ENCODE assay signal across 1 cellular context in genomic region chr20:47379433-47380150, GRCh38.
A peak's percentile ranks its signal among the peaks of the same experiment; 100 is the strongest.
TF ChIP-seq lines count a peak whose summit lies in the region.

No MANE protein-coding gene starts in this region.

TF ChIP-seq in K562, 482 proteins besides CTCF, POLR2A, EP300 and RAD21 (continued from another document):
- TF ChIP-seq PBX2 (CRISPR knock-in tag; IDR thresholded peaks at IDR 0.05; ENCODE audit: low read depth) (no peak), PBX2 (tag; conservative IDR thresholded peaks at IDR 0.05; ENCODE audit: low read depth) (peak; percentile 74), ZNF23 (CRISPR knock-in tag; IDR thresholded peaks at IDR 0.05) (no peak), GABPB2 (CRISPR knock-in tag; conservative IDR thresholded peaks at IDR 0.05) (no peak), BACH1 (tag; IDR thresholded peaks at IDR 0.05) (no peak; the same call in 1 of the 2 replicates), ZNF507 (tag; conservative IDR thresholded peaks at IDR 0.05) (no peak), GABPB1 (CRISPR knock-in tag; IDR thresholded peaks at IDR 0.05) (peak; percentile 40; the same call in 1 of the 2 replicates), ETS2 (tag; IDR thresholded peaks at IDR 0.05; ENCODE audit: borderline replicate concordance, poor library complexity, severe bottlenecking) (no peak), ELF4 (CRISPR knock-in tag; IDR thresholded peaks at IDR 0.05) (no peak), SRSF7 (optimal IDR thresholded peaks at IDR 0.05; ENCODE audit: low read depth, low read length) (no peak), PCBP2 (IDR thresholded peaks at IDR 0.05; ENCODE audit: low read depth, low read length, poor library complexity, severe bottlenecking) (no peak), TRIM24 (IDR thresholded peaks at IDR 0.05) (0 out of 4 replicates have a peak, but pooled peaks of 1 of the 2 experiments have one; percentile 20), ZNF174 (CRISPR knock-in tag; IDR thresholded peaks at IDR 0.05) (no peak), TEAD1 (CRISPR knock-in tag; IDR thresholded peaks at IDR 0.05) (peak in 1 of 2 experiments; percentile 49; a peak in 1 of 4 replicates), SMARCB1 (IDR thresholded peaks at IDR 0.05; ENCODE audit: insufficient read length, low read depth) (no peak), RERE (CRISPR knock-in tag; IDR thresholded peaks at IDR 0.05; ENCODE audit: borderline replicate concordance) (no peak), BRCA1 (IDR thresholded peaks at IDR 0.05) (no peak), BRCA1 (CRISPR knock-in tag; IDR thresholded peaks at IDR 0.05) (no peak), ZFP36 (IDR thresholded peaks at IDR 0.05; ENCODE audit: low read depth, low read length, partially characterized antibody) (no peak), SMARCE1 (IDR thresholded peaks at IDR 0.05) (peak; percentile 89), ZBTB40 (IDR thresholded peaks at IDR 0.05) (no peak), ZBTB40 (CRISPR knock-in tag; IDR thresholded peaks at IDR 0.05) (no peak), YY1 (IDR thresholded peaks at IDR 0.05; ENCODE audit: borderline replicate concordance in 1 of 3, control insufficient read depth in 1 of 3, extremely low read depth in 1 of 3, insufficient read depth in 3 of 3, insufficient read length in 1 of 3, insufficient replicate concordance in 2 of 3, low read depth in 1 of 3, low read length in 2 of 3) (no peak), ZNF699 (CRISPR knock-in tag; IDR thresholded peaks at IDR 0.05; ENCODE audit: insufficient replicate concordance) (no peak), ATF1 (CRISPR knock-in tag; IDR thresholded peaks at IDR 0.05) (no peak), ATF1 (tag; IDR thresholded peaks at IDR 0.05) (0 out of 2 replicates have a peak, but pooled peaks have one; percentile 24), ZNF436 (CRISPR knock-in tag; IDR thresholded peaks at IDR 0.05) (no peak)
